27 cellular contexts compared by ENCODE assay signal in the genomic region with DNA sequence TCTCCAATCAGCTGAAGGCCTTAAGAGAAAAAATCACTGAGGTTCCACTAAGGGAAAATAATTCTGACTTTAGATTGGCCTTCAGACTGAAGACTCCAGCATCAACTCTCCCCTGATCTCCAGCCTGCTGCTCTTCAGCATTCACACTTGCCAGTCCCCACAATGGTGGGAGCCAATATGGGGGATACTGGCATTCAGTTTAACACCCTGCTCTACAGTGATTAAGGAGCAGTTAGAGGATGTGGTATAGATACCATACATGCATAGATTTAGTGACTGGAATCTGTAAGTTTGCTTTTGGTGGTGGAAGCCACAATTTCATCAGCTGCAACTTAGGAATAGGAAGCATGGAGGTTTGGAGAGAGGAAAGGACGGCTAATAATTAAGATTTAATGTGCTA.
A peak's percentile ranks its signal among the peaks of the same experiment; 100 is the strongest.
DNase-seq lines count a peak whose midpoint lies in the region; ATAC-seq, FAIRE-seq and TF ChIP-seq lines count a peak whose summit lies in the region.
"Had no signal": no experiment of that assay in that cellular context is flagged by ENCODE, and none has a peak within 500 bp of the region (broad histone marks: within the 10 kb centered on the region; RNA-seq: fewer than 3 reads in every experiment).

No MANE protein-coding gene starts in this region.

- 89% methylated on average over 1 of the region's 1 CpG; no CpG with 5 or more reads in 1 of the 2 experiments for WGBS in H1 (ENCODE audit: extremely low coverage in 1 of 2, insufficient coverage in 1 of 2, insufficient read length in 1 of 2, insufficient replicate concordance in 2 of 2, low coverage in 1 of 2, low lambda C conversion rate in 2 of 2, missing lambda C conversion rate in 1 of 2), 2 experiments
- WGBS in lower leg skin, 2 donors: 61 to 86% methylated on average over 1 of the region's 1 CpG

- peak overlapping the region; percentile 37; the same call in 1 of the 2 replicates for H2AFZ ChIP-seq in H1 (ENCODE audit: low read length)

- no peak for DNase-seq in A673 (ENCODE audit: low spot score)
- DNase-seq in HTR-8/SVneo (ENCODE audit: insufficient read length, low spot score): no peak
- no peak for DNase-seq in H1 (ENCODE audit: low read depth in 1 of 2, low spot score in 2 of 2)
- no peak for DNase-seq in lower leg skin (ENCODE audit: low spot score in 2 of 2)
- DNase-seq in GM12891 (ENCODE audit: insufficient read length, low spot score): no peak
- DNase-seq in GDM1 (lab: John Stamatoyannopoulos, UW): no peak
- no peak for DNase-seq in NCI-H748 treated with DMSO at 0.1 percent for 48 hours (lab: John Stamatoyannopoulos, UW)
- DNase-seq: ACHN; BE2C; C1 segment of cervical spinal cord; CD4-positive, alpha-beta memory T cell; CD4-positive, CD25-positive, alpha-beta regulatory T cell; CD8-positive, alpha-beta memory T cell; COR-L47; DMS 273 treated with DMSO at 0.1 percent for 48 hours; DMS153; DMS53; DMS79; DND-41; EL; GF-D8 had no signal

- H3K79me2 ChIP-seq in H1 (ENCODE audit: control insufficient read depth in 1 of 2, insufficient read depth in 2 of 2, low read length in 2 of 2): no peaks in the 10 kb centered on the region

- POLR2A ChIA-PET in A673 (lab: Charles Lee; ENCODE audit: low non-redundant PET): no interaction called here
- POLR2A ChIA-PET in H1 (lab: Charles Lee; ENCODE audit: partially characterized antibody): no interaction called here

- H2BK120ac ChIP-seq in H1 (replicated peaks; ENCODE audit: low read depth, low read length): no peak overlapping the region

- TF ChIP-seq EP300 in H1 (IDR thresholded peaks at IDR 0.05; ENCODE audit: borderline replicate concordance in 1 of 2, low read depth in 2 of 2, low read length in 2 of 2): no peak

- H3K9me3 ChIP-seq in A673 (ENCODE audit: low read depth, low read length, poor library complexity, severe bottlenecking) (no peaks in the 10 kb centered on the region), H1 (ENCODE audit: insufficient read depth in 2 of 2, low read depth in 1 of 2, low read length in 1 of 2) (no peaks in the 10 kb centered on the region)
- H3K9me3 ChIP-seq: A549, BE2C, BLaER1 had no signal

- H3K14ac ChIP-seq in H1 (ENCODE audit: insufficient read length): no peak overlapping the region

- H3K36me3 ChIP-seq in A673 (ENCODE audit: insufficient read depth, low read length, poor library complexity, severe bottlenecking): no peaks in the 10 kb centered on the region
- H3K36me3 ChIP-seq in H1 (ENCODE audit: control insufficient read depth in 2 of 4, insufficient read depth in 4 of 4, low read length in 3 of 4): no peaks in the 10 kb centered on the region
- H3K36me3 ChIP-seq: BE2C, BLaER1 had no signal

- no peak overlapping the region for H3K9ac ChIP-seq in H1 (replicated peaks in 1 of 4; ENCODE audit: extremely low read depth in 1 of 4, low read depth in 3 of 4, low read length in 3 of 4)
- H3K9ac ChIP-seq: BLaER1 had no signal

- H3K23me2 ChIP-seq in H1 (ENCODE audit: low read depth, low read length): no peaks in the 10 kb centered on the region

- H2AK5ac ChIP-seq in H1 (ENCODE audit: low read depth, low read length): no peak overlapping the region

- peak overlapping the region; percentile 29 for H3K27ac ChIP-seq in A673 (ENCODE audit: low read depth, low read length, poor library complexity, severe bottlenecking)
- H3K27ac ChIP-seq in H1 (ENCODE audit: low read depth, low read length): no peak overlapping the region
- H3K27ac ChIP-seq: 22Rv1, A549, BLaER1 had no signal

- H3K4me1 ChIP-seq in A673 (ENCODE audit: insufficient read depth, low read length, poor library complexity, severe bottlenecking): peaks cover 13% of the 10 kb centered on the region
- no peaks in the 10 kb centered on the region for H3K4me1 ChIP-seq in H1 (replicated peaks in 1 of 4; ENCODE audit: control insufficient read depth in 3 of 4, insufficient read depth in 4 of 4, low read length in 3 of 4)
- H3K4me1 ChIP-seq: A549, BE2C, BLaER1 had no signal

- H3K4ac ChIP-seq in H1 (replicated peaks; ENCODE audit: insufficient read length, low read depth, low read length): no peak overlapping the region

- H3K56ac ChIP-seq in H1 (replicated peaks; ENCODE audit: insufficient read length, low read depth, low read length): no peak overlapping the region

- H4K91ac ChIP-seq in H1 (replicated peaks; ENCODE audit: insufficient read length, low read length): no peak overlapping the region

- H2BK15ac ChIP-seq in H1 (ENCODE audit: low read length): no peak overlapping the region

- no peak for TF ChIP-seq CTCF in A673 (conservative IDR thresholded peaks at IDR 0.05; ENCODE audit: low read depth, low read length)
- TF ChIP-seq CTCF in H1 (IDR thresholded peaks at IDR 0.05; ENCODE audit: control extremely low read depth in 1 of 3, insufficient read depth in 1 of 3, low read depth in 1 of 3, low read length in 3 of 3): no peak
- TF ChIP-seq CTCF in lower leg skin (IDR thresholded peaks at IDR 0.05): no peak

- no peak overlapping the region for H2BK5ac ChIP-seq in H1 (ENCODE audit: low read depth, low read length)

- no peak overlapping the region for H4K8ac ChIP-seq in H1 (ENCODE audit: extremely low read depth, insufficient read depth, low read length)

- no peak overlapping the region for H3K4me2 ChIP-seq in H1 (ENCODE audit: insufficient read depth in 1 of 2, low read depth in 2 of 2, low read length in 2 of 2)
- H3K4me2 ChIP-seq: A549, BLaER1 had no signal

- no peak overlapping the region for H3K23ac ChIP-seq in H1 (ENCODE audit: insufficient read length)

- no peak overlapping the region for H2BK12ac ChIP-seq in H1 (ENCODE audit: low read depth, low read length)

- TF ChIP-seq POLR2A in H1 (IDR thresholded peaks at IDR 0.05; ENCODE audit: control extremely low read depth in 1 of 2, low read depth in 2 of 2, low read length in 2 of 2) (no peak), lower leg skin (IDR thresholded peaks at IDR 0.05) (no peak), GM12891 (IDR thresholded peaks at IDR 0.05; ENCODE audit: low read depth, low read length) (no peak)

- H4K5ac ChIP-seq in H1 (ENCODE audit: insufficient read length, low read depth, low read length): no peak overlapping the region

- peak; percentile 4 for FAIRE-seq in HTR-8/SVneo (lab: Jason Lieb, UNC)
- no peak for FAIRE-seq in H1 (lab: Jason Lieb, UNC)
- no peak for FAIRE-seq in GM12891 (lab: Jason Lieb, UNC)
- FAIRE-seq: A549, GM12892, GM18507 had no signal

- no peaks in the 10 kb centered on the region for H3K79me1 ChIP-seq in H1 (ENCODE audit: low read depth, low read length)

- no peak for ATAC-seq in activated CD4-positive, CD25-positive, alpha-beta regulatory T cell treated with anti-CD3 and anti-CD28 coated beads, Interleukin-2, amount 50 U/mL, for 24 hours
- ATAC-seq: A549 had no signal

- no TSS peak for BruUV-seq in A673 (replicated peaks; lab: Mats Ljungman, UMichigan)

- no peaks in the 10 kb centered on the region for H3K27me3 ChIP-seq in A673 (replicated peaks; ENCODE audit: insufficient read depth, low read depth, low read length, poor library complexity)
- no peaks in the 10 kb centered on the region for H3K27me3 ChIP-seq in H1 (replicated peaks in 1 of 4; ENCODE audit: control insufficient read depth in 3 of 4, extremely low read depth in 1 of 4, insufficient read depth in 3 of 4, low read length in 3 of 4)
- H3K27me3 ChIP-seq: BE2C, BLaER1 had no signal

- no peak overlapping the region for H3K4me3 ChIP-seq in A673 (ENCODE audit: low read depth, low read length, poor library complexity, severe bottlenecking)
- no peak overlapping the region for H3K4me3 ChIP-seq in H1 (ENCODE audit: extremely low read depth in 1 of 4, insufficient read depth in 2 of 4, low read depth in 3 of 4, low read length in 4 of 4)
- H3K4me3 ChIP-seq in lower leg skin (ENCODE audit: low read depth, poor library complexity, severe bottlenecking): peak overlapping the region; percentile 2
- H3K4me3 ChIP-seq: A549, BLaER1 had no signal

- no peak overlapping the region for H3K18ac ChIP-seq in H1 (ENCODE audit: extremely low read depth, low read length)

- H2BK20ac ChIP-seq in H1 (ENCODE audit: low read length): no peak overlapping the region

- intact Hi-C loops in A673 (cut with micrococcal nuclease; ENCODE audit: unreplicated experiment): no loop called here
- intact Hi-C loops in lower leg skin (cut with DNase I; ENCODE audit: low total_unique reads): no loop called here

- H4K20me1 ChIP-seq in H1 (replicated peaks in 1 of 2; ENCODE audit: control insufficient read depth in 1 of 2, insufficient read depth in 2 of 2, low read length in 2 of 2): no peaks in the 10 kb centered on the region
- H4K20me1 ChIP-seq: BLaER1 had no signal

- TF ChIP-seq RAD21 in H1 (IDR thresholded peaks at IDR 0.05 in 1 of 2, conservative IDR thresholded peaks at IDR 0.05 in 1 of 2; ENCODE audit: low read depth in 2 of 2, low read length in 2 of 2): no peak

- CTCF ChIA-PET in A673 (lab: Charles Lee) (no interaction called here), H1 (lab: Charles Lee; ENCODE audit: partially characterized antibody) (no interaction called here)

TF ChIP-seq in H1, 55 proteins besides CTCF, POLR2A, EP300 and RAD21 (continues in another document):
- no peak for TF ChIP-seq MAFK (IDR thresholded peaks at IDR 0.05; ENCODE audit: low read depth, low read length)
- no peak for TF ChIP-seq NANOG (IDR thresholded peaks at IDR 0.05; ENCODE audit: insufficient read depth, low read depth, low read length, poor library complexity, severe bottlenecking)
- TF ChIP-seq TBP (IDR thresholded peaks at IDR 0.05; ENCODE audit: low read depth, low read length): no peak
- no peak for TF ChIP-seq TAF7 (optimal IDR thresholded peaks at IDR 0.05; ENCODE audit: borderline replicate concordance, low read depth, low read length)
- TF ChIP-seq TEAD4 (IDR thresholded peaks at IDR 0.05; ENCODE audit: low read depth, low read length): no peak
- TF ChIP-seq, protein P1, sequence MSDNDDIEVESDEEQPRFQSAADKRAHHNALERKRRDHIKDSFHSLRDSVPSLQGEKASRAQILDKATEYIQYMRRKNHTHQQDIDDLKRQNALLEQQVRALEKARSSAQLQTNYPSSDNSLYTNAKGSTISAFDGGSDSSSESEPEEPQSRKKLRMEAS (IDR thresholded peaks at IDR 0.05): no peak
- TF ChIP-seq RBBP5 (IDR thresholded peaks at IDR 0.05; ENCODE audit: borderline replicate concordance, low read depth, low read length): no peak

TF ChIP-seq in GM12891, 5 proteins besides CTCF, POLR2A, EP300 and RAD21:
- TF ChIP-seq POLR2AphosphoS5 (IDR thresholded peaks at IDR 0.05; ENCODE audit: low read depth, low read length): no peak
- no peak for TF ChIP-seq PAX5 (IDR thresholded peaks at IDR 0.05; ENCODE audit: insufficient read depth, low read length, severe bottlenecking)
- TF ChIP-seq SPI1 (IDR thresholded peaks at IDR 0.05; ENCODE audit: low read depth, low read length): no peak
- no peak for TF ChIP-seq TAF1 (IDR thresholded peaks at IDR 0.05; ENCODE audit: low read depth, low read length)
- no peak for TF ChIP-seq POU2F2 (IDR thresholded peaks at IDR 0.05; ENCODE audit: low read depth, low read length)
